ENCODE assay signal across 1 cellular context in the genomic region with DNA sequence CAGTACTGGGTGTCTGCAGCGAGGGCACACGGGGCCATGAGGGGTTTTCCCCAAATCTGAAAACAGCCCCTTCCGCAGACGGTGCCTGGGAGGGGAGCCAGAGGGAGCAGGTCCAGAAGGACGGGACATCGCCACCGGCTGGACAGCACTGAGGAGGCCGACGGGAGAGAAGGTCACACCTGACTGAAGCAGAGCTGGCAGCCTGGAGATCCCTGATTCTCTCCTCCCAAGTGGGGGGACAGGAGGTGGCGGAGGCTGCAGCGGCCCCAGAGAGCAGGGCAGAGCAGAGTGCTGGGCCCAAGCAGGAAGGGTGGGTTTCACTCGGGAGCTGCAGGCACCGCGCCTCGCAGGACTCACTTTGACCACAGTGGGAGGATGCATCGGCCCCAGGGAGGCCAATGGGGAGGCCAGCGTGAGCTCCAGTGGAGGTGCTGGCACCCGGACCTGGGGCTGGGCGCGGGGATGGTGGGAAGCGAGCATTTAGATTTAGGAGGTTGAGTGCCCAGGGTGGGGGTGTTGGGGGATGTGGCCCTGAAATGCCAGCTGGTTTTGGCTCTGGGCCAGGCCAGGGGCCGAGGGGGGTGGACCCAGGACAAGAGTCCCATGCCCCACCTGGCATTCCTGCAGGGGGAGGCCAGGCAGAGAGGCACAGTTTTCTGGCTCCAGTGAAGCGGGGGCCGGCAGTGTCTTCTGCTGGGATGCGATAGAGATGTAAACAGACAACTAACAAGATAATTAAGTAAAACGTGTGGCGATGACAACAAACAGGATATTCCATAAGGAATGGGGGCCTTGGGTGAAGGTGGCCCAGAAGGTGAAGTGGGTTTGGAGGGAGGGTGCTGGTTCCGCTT.
TF ChIP-seq lines count a peak whose summit lies in the region.

No MANE protein-coding gene starts in this region.

TF ChIP-seq in H1, 55 proteins besides CTCF, POLR2A, EP300 and RAD21:
- TF ChIP-seq SIX5 (IDR thresholded peaks at IDR 0.05; ENCODE audit: low read depth, low read length), result no peak
- no peak for TF ChIP-seq CEBPB (IDR thresholded peaks at IDR 0.05; ENCODE audit: low read depth, low read length)
- no peak for TF ChIP-seq BCL11A (IDR thresholded peaks at IDR 0.05; ENCODE audit: low read depth in 2 of 2, low read length in 2 of 2)
- TF ChIP-seq RNF2 (IDR thresholded peaks at IDR 0.05; ENCODE audit: borderline replicate concordance, low read depth, low read length, missing control alignments, poor library complexity, severe bottlenecking), result no peak
- no peak for TF ChIP-seq RXRA (IDR thresholded peaks at IDR 0.05; ENCODE audit: insufficient read depth, low read depth, low read length)
- TF ChIP-seq TBP (IDR thresholded peaks at IDR 0.05; ENCODE audit: low read depth, low read length), result no peak
- TF ChIP-seq SP1 (IDR thresholded peaks at IDR 0.05; ENCODE audit: low read depth, low read length), result no peak
- no peak for TF ChIP-seq BRCA1 (IDR thresholded peaks at IDR 0.05; ENCODE audit: low read depth, low read length)
- TF ChIP-seq POU5F1 (IDR thresholded peaks at IDR 0.05; ENCODE audit: low read depth, low read length), result no peak
- no peak for TF ChIP-seq SIN3A (conservative IDR thresholded peaks at IDR 0.05 in 1 of 2, IDR thresholded peaks at IDR 0.05 in 1 of 2; ENCODE audit: low read depth in 1 of 2, low read length in 2 of 2)
- TF ChIP-seq, protein P1, sequence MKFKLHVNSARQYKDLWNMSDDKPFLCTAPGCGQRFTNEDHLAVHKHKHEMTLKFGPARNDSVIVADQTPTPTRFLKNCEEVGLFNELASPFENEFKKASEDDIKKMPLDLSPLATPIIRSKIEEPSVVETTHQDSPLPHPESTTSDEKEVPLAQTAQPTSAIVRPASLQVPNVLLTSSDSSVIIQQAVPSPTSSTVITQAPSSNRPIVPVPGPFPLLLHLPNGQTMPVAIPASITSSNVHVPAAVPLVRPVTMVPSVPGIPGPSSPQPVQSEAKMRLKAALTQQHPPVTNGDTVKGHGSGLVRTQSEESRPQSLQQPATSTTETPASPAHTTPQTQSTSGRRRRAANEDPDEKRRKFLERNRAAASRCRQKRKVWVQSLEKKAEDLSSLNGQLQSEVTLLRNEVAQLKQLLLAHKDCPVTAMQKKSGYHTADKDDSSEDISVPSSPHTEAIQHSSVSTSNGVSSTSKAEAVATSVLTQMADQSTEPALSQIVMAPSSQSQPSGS (IDR thresholded peaks at IDR 0.05; ENCODE audit: low read length), result no peak
- TF ChIP-seq, protein P2, sequence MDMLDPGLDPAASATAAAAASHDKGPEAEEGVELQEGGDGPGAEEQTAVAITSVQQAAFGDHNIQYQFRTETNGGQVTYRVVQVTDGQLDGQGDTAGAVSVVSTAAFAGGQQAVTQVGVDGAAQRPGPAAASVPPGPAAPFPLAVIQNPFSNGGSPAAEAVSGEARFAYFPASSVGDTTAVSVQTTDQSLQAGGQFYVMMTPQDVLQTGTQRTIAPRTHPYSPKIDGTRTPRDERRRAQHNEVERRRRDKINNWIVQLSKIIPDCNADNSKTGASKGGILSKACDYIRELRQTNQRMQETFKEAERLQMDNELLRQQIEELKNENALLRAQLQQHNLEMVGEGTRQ (IDR thresholded peaks at IDR 0.05; ENCODE audit: low read length), result no peak
- no peak for TF ChIP-seq SIRT6 (IDR thresholded peaks at IDR 0.05; ENCODE audit: low read length)
- TF ChIP-seq GABPA (IDR thresholded peaks at IDR 0.05; ENCODE audit: borderline replicate concordance, insufficient read depth, low read length), result no peak
